Comparison of ENCODE assay signal across 10 cellular contexts in genomic region chr21:45366931-45367401, GRCh38. TPM values are rescaled to one million over a fixed set of nuclear protein-coding genes. Genes with fewer than 3 reads are reported as not detected.
DNase-seq lines count a peak whose midpoint lies in the region; ATAC-seq and TF ChIP-seq lines count a peak whose summit lies in the region.
"Had no signal": no experiment of that assay in that cellular context is flagged by ENCODE, and none has a peak within 500 bp of the region (broad histone marks: within the 10 kb centered on the region; RNA-seq: fewer than 3 reads in every experiment).

No MANE protein-coding gene starts in this region.

- DNase-seq in HFF-Myc (ENCODE audit: extremely low read depth, low read depth) = peak; percentile 67
- peak; percentile 95 for DNase-seq in brain microvascular endothelial cell
- peak; percentile 69 for DNase-seq in testis
- no peak for DNase-seq in activated CD4-positive, alpha-beta T cell treated with anti-CD3 and anti-CD28 coated beads for 36 hours
- no peak for DNase-seq in activated effector memory CD4-positive, alpha-beta T cell treated with anti-CD3 and anti-CD28 coated beads, Interleukin-2, amount 50 U/mL, for 16 hours
- no peak for DNase-seq in DMS114 treated with DMSO at 0.1 percent for 48 hours (lab: John Stamatoyannopoulos, UW; ENCODE audit: unreplicated experiment)
- DNase-seq: activated CD4-positive, alpha-beta T cell treated with anti-CD3 and anti-CD28 coated beads for 1 hour had no signal

- no peak for TF ChIP-seq CTCF in HFF-Myc (IDR thresholded peaks at IDR 0.05; ENCODE audit: low read depth, low read length, missing control alignments)
- peak; percentile 59 for TF ChIP-seq CTCF in brain microvascular endothelial cell (IDR thresholded peaks at IDR 0.05; ENCODE audit: low read depth, low read length, missing control alignments)
- no peak for TF ChIP-seq CTCF in testis (IDR thresholded peaks at IDR 0.05)

- POLR2A ChIA-PET in activated CD4-positive, alpha-beta T cell treated with anti-CD3 and anti-CD28 coated beads for 36 hours (lab: Charles Lee) = no interaction called here

- no peaks in the 10 kb centered on the region for H3K9me3 ChIP-seq in testis

- TF ChIP-seq POLR2A in testis (IDR thresholded peaks at IDR 0.05) = no peak

- in situ Hi-C loops in brain microvascular endothelial cell (cut with HindIII; ENCODE audit: low pct_ligation_motif_present, low sequenced_read_pairs) = no loop called here

- peaks cover 2% of the 10 kb centered on the region for H3K27me3 Mint-ChIP-seq in activated CD4-positive, alpha-beta T cell treated with anti-CD3 and anti-CD28 coated beads for 36 hours

- H3K9me3 Mint-ChIP-seq in activated CD4-positive, alpha-beta T cell treated with anti-CD3 and anti-CD28 coated beads for 36 hours (ENCODE audit: low read depth) = no peaks in the 10 kb centered on the region
- H3K9me3 Mint-ChIP-seq: natural killer cell treated with Interleukin-12 subunit alpha and Interleukin-12 subunit beta and Interleukin-15 and Interleukin-18, amount 100 ng/mL, for 72 hours had no signal

- no peak overlapping the region for H3K4me3 Mint-ChIP-seq in activated CD4-positive, alpha-beta T cell treated with anti-CD3 and anti-CD28 coated beads for 36 hours
- H3K4me3 Mint-ChIP-seq: natural killer cell treated with Interleukin-12 subunit alpha and Interleukin-12 subunit beta and Interleukin-15 and Interleukin-18, amount 100 ng/mL, for 72 hours had no signal

- peak overlapping the region; percentile 99 for H3K27ac ChIP-seq in brain microvascular endothelial cell
- peak overlapping the region; percentile 18 for H3K27ac ChIP-seq in layer of hippocampus (ENCODE audit: low read depth, low read length)
- H3K27ac ChIP-seq in testis = peak overlapping the region in 1 of 2 donors; percentile 48

- ATAC-seq in activated CD4-positive, alpha-beta T cell treated with anti-CD3 and anti-CD28 coated beads for 36 hours = no peak
- ATAC-seq in GM19023 (IDR thresholded peaks at IDR 0.05; ENCODE audit: unreplicated experiment) = no peak
- ATAC-seq: natural killer cell treated with Interleukin-12 subunit alpha and Interleukin-12 subunit beta and Interleukin-15 and Interleukin-18, amount 100 ng/mL, for 72 hours had no signal

- 44 to 89% methylated on average over 9 to 14 of the region's 14 CpGs for WGBS in testis, 2 donors

- H3K27me3 ChIP-seq in brain microvascular endothelial cell (replicated peaks) (no peaks in the 10 kb centered on the region), layer of hippocampus (ENCODE audit: control insufficient read depth, insufficient read depth, low read length) (no peaks in the 10 kb centered on the region), testis (no peaks in the 10 kb centered on the region)

- H3K36me3 ChIP-seq in brain microvascular endothelial cell (replicated peaks) = no peaks in the 10 kb centered on the region
- no peaks in the 10 kb centered on the region for H3K36me3 ChIP-seq in testis (ENCODE audit: low read depth, missing control alignments)

- H3K4me3 ChIP-seq in HFF-Myc (replicated peaks; ENCODE audit: low read depth, low read length) (no peak overlapping the region), brain microvascular endothelial cell (ENCODE audit: low read depth, low read length) (no peak overlapping the region), testis (no peak overlapping the region)

- intact Hi-C loops in testis (cut with DNase I; ENCODE audit: low total_unique reads) = no loop called here
- intact Hi-C loops in activated CD4-positive, alpha-beta T cell treated with anti-CD3 and anti-CD28 coated beads for 36 hours (cut with DNase I, micrococcal nuclease) = no loop called here

- H3K4me1 ChIP-seq in testis = peaks cover 20% of the 10 kb centered on the region

- CTCF ChIA-PET in activated CD4-positive, alpha-beta T cell treated with anti-CD3 and anti-CD28 coated beads for 36 hours (lab: Charles Lee) = interaction anchor here (0.5 kb wide), 1 partner anchor 73 kb away, joined by 3 read pairs; no protein-coding TSS in a partner anchor

- no peaks in the 10 kb centered on the region for H3K36me3 Mint-ChIP-seq in activated CD4-positive, alpha-beta T cell treated with anti-CD3 and anti-CD28 coated beads for 36 hours (ENCODE audit: low read depth)
- H3K36me3 Mint-ChIP-seq: natural killer cell treated with Interleukin-12 subunit alpha and Interleukin-12 subunit beta and Interleukin-15 and Interleukin-18, amount 100 ng/mL, for 72 hours had no signal

- peaks cover 17% of the 10 kb centered on the region for H3K4me1 Mint-ChIP-seq in activated CD4-positive, alpha-beta T cell treated with anti-CD3 and anti-CD28 coated beads for 36 hours

- H3K27ac Mint-ChIP-seq in activated CD4-positive, alpha-beta T cell treated with anti-CD3 and anti-CD28 coated beads for 36 hours = no peak overlapping the region

RNA-seq across cellular contexts. Expression of gene COL18A1, which starts 38.0 kb away (rescaled TPM):
- 100 to 1,000 TPM; 111 to 165 TPM for total RNA-seq in testis
- 53.2 TPM for polyA plus RNA-seq in testis (ENCODE audit: insufficient read depth, low read depth, low replicate concordance)
- total RNA-seq in activated CD4-positive, alpha-beta T cell treated with anti-CD3 and anti-CD28 coated beads for 36 hours = 1 to 10 TPM; 8.0 to 8.8 TPM

Comparison
In these comparisons a context has a peak if more than half of its experiments do, and no peak if none do; other contexts are left out.
1. DNase-seq: peak in HFF-Myc (single experiment), brain microvascular endothelial cell (single experiment) and testis (single experiment); none in activated CD4-positive, alpha-beta T cell treated with anti-CD3 and anti-CD28 coated beads for 36 hours (single experiment), activated effector memory CD4-positive, alpha-beta T cell treated with anti-CD3 and anti-CD28 coated beads, Interleukin-2, amount 50 U/mL, for 16 hours (single experiment) and DMS114 treated with DMSO at 0.1 percent for 48 hours (single experiment).
2. RNA of gene COL18A1, which starts 38.0 kb away (total RNA-seq): 111 to 165 TPM in testis; 8.0 to 8.8 TPM in activated CD4-positive, alpha-beta T cell treated with anti-CD3 and anti-CD28 coated beads for 36 hours; every median in the first group is over 10 times any median in the second.